ENCODE assay signal across 8 cellular contexts in genomic region chr11:68839054-68839865, GRCh38. TPM values are rescaled to one million over a fixed set of nuclear protein-coding genes. Genes with fewer than 3 reads are reported as not detected.
A peak's percentile ranks its signal among the peaks of the same experiment; 100 is the strongest.
DNase-seq lines count a peak whose midpoint lies in the region; ATAC-seq and TF ChIP-seq lines count a peak whose summit lies in the region.

No MANE protein-coding gene starts in this region.

- peak overlapping the region; percentile 78 for H3K4me3 Mint-ChIP-seq in activated CD4-positive, alpha-beta memory T cell treated with anti-CD3 and anti-CD28 coated beads for 36 hours

- H3K27ac Mint-ChIP-seq in activated CD4-positive, alpha-beta memory T cell treated with anti-CD3 and anti-CD28 coated beads for 36 hours, result peak overlapping the region; percentile 88

- peak overlapping the region; percentile 88 for H3K4me3 ChIP-seq in ACC112 (ENCODE audit: low read depth, low read length)
- peak overlapping the region; percentile 20 to 77 (median 67) for H3K4me3 ChIP-seq in dorsolateral prefrontal cortex
- H3K4me3 ChIP-seq in right lobe of liver, result peak overlapping the region; percentile 79 to 94 (median 85)

- no peaks in the 10 kb centered on the region for H3K36me3 ChIP-seq in ACC112 (ENCODE audit: insufficient read depth, low read length)
- H3K36me3 ChIP-seq in right lobe of liver, result no peaks in the 10 kb centered on the region

- peak overlapping the region; percentile 82 for H2AFZ ChIP-seq in ACC112 (ENCODE audit: low read length, unreplicated experiment)

- H3K9me3 ChIP-seq in right lobe of liver, result no peaks in the 10 kb centered on the region

- peak; percentile 88 for TF ChIP-seq POLR2A in right lobe of liver (IDR thresholded peaks at IDR 0.05)

- intact Hi-C loops in activated CD4-positive, alpha-beta memory T cell treated with anti-CD3 and anti-CD28 coated beads for 36 hours (cut with micrococcal nuclease), result loop anchor here (1.0 kb wide), 1 partner anchor 88 kb away; the partner anchor contains the start of gene TESMIN
- intact Hi-C loops in dorsolateral prefrontal cortex (cut with DNase I) (no loop called here), right lobe of liver (cut with DNase I) (no loop called here)

- peaks cover 18% of the 10 kb centered on the region for H3K4me1 ChIP-seq in ACC112 (ENCODE audit: control insufficient read depth, insufficient read depth, low read length, unreplicated experiment)
- peaks cover 0 to 81% (median 26%) of the 10 kb centered on the region in 4 donors for H3K4me1 ChIP-seq in right lobe of liver

- H3K36me3 Mint-ChIP-seq in activated CD4-positive, alpha-beta memory T cell treated with anti-CD3 and anti-CD28 coated beads for 36 hours, result no peaks in the 10 kb centered on the region

- peaks cover 55% of the 10 kb centered on the region for H3K4me1 Mint-ChIP-seq in activated CD4-positive, alpha-beta memory T cell treated with anti-CD3 and anti-CD28 coated beads for 36 hours (ENCODE audit: low read depth)

- peak; percentile 92 for DNase-seq in NCI-H748 treated with DMSO at 0.1 percent for 48 hours (lab: John Stamatoyannopoulos, UW)
- DNase-seq in activated CD4-positive, alpha-beta memory T cell treated with anti-CD3 and anti-CD28 coated beads for 36 hours, result peak; percentile 97
- peak; percentile 35 to 89 (median 80) for DNase-seq in dorsolateral prefrontal cortex
- peak; percentile 96 to 98 (median 97) for DNase-seq in right lobe of liver
- peak; percentile 93 for DNase-seq in stimulated activated CD4-positive, alpha-beta T cell treated with anti-CD3 and anti-CD28 coated beads, Interleukin-4, amount 100 ng/mL, for 1 hour

- no peaks in the 10 kb centered on the region for H3K27me3 Mint-ChIP-seq in activated CD4-positive, alpha-beta memory T cell treated with anti-CD3 and anti-CD28 coated beads for 36 hours

- peaks cover 54% of the 10 kb centered on the region for H3K79me2 ChIP-seq in ACC112 (ENCODE audit: control insufficient read depth, insufficient read depth, low read length, unreplicated experiment)

- no peaks in the 10 kb centered on the region for H3K9me3 Mint-ChIP-seq in activated CD4-positive, alpha-beta memory T cell treated with anti-CD3 and anti-CD28 coated beads for 36 hours

- CTCF ChIA-PET in activated CD4-positive, alpha-beta memory T cell treated with anti-CD3 and anti-CD28 coated beads for 36 hours (lab: Charles Lee), result interaction anchor here (0.9 to 1.0 kb wide), 2 partner anchors 22 to 37 kb away, joined by 3 read pairs; no protein-coding TSS in a partner anchor

- ATAC-seq in GM18870 (IDR thresholded peaks at IDR 0.05; ENCODE audit: unreplicated experiment) (peak; percentile 34), HG03457 (IDR thresholded peaks at IDR 0.05; ENCODE audit: unreplicated experiment) (peak; percentile 27), right lobe of liver (peak; percentile 61 to 78 (median 71))

- POLR2A ChIA-PET in activated CD4-positive, alpha-beta memory T cell treated with anti-CD3 and anti-CD28 coated beads for 36 hours (lab: Charles Lee), result interaction anchor here (1.1 kb wide), 1 partner anchor 74 kb away, joined by 5 read pairs; no protein-coding TSS in a partner anchor

- peak in 19 of 56 donors; percentile 5 to 45 (median 23) for TF ChIP-seq CTCF in dorsolateral prefrontal cortex (IDR thresholded peaks at IDR 0.05 in 54 of 56, conservative IDR thresholded peaks at IDR 0.05 in 2 of 56; ENCODE audit: low read depth in 1 of 56, partially characterized antibody in 56 of 56)
- TF ChIP-seq CTCF in right lobe of liver (IDR thresholded peaks at IDR 0.05), result no peak

- no peaks in the 10 kb centered on the region for H3K27me3 ChIP-seq in ACC112 (ENCODE audit: insufficient read depth, low read length)
- peaks cover 0 to 40% (median 16%) of the 10 kb centered on the region in 45 donors for H3K27me3 ChIP-seq in dorsolateral prefrontal cortex
- H3K27me3 ChIP-seq in right lobe of liver, result no peaks in the 10 kb centered on the region

- peak overlapping the region; percentile 90 for H3K27ac ChIP-seq in ACC112 (ENCODE audit: low read depth, low read length)
- H3K27ac ChIP-seq in dorsolateral prefrontal cortex, result peak overlapping the region; percentile 35 to 95 (median 86)
- peak overlapping the region; percentile 81 to 92 (median 87) for H3K27ac ChIP-seq in right lobe of liver

- WGBS in right lobe of liver (ENCODE audit: insufficient coverage, low coverage, low lambda C conversion rate, missing lambda C conversion rate), result 1% methylated on average over 24 of the region's 61 CpGs

RNA-seq across cellular contexts. Expression of gene CPT1A, which starts 2.5 kb away (rescaled TPM):
- total RNA-seq in activated CD4-positive, alpha-beta memory T cell treated with anti-CD3 and anti-CD28 coated beads for 36 hours, result 10 to 100 TPM; 28.8 to 32.9 TPM
- total RNA-seq in dorsolateral prefrontal cortex (10 to 100 TPM; 18.2 to 83.8 (median 32.6) TPM), right lobe of liver (100 to 1,000 TPM in 3 of 6 experiments, 10 to 100 TPM in 3; 30.5 to 152 (median 90.8) TPM)

Comparison
In these comparisons a context has a peak if more than half of its experiments do, and no peak if none do; other contexts are left out.
1. Peak in every context shown above with its lines: DNase-seq, ATAC-seq, H3K4me3 ChIP-seq and H3K27ac ChIP-seq.